ENCODE assay signal across 8 cellular contexts in the genomic region with DNA sequence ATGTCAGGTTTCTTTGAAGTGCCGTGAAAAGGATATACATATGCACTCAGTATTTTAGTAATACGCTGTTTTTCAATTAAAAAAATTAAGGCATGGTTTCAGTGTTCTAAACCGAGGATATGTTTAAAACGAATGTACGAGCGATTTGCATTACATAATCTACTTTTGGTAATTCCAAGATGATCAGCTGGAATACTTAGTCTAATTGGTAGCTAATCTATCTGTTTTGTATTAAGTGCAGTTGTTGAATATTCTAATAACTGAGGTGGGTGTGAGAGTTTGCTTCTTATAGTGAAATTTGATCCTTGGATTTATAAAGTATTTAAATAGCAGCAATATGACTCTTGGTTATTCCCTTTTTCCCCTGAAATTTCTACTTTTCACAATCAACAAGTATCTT. TPM values are rescaled to one million over a fixed set of nuclear protein-coding genes. Genes with fewer than 3 reads are reported as not detected.
DNase-seq lines count a peak whose midpoint lies in the region; ATAC-seq and TF ChIP-seq lines count a peak whose summit lies in the region.

No MANE protein-coding gene starts in this region.

- H3K36me3 Mint-ChIP-seq in activated CD8-positive, alpha-beta T cell treated with anti-CD3 and anti-CD28 coated beads, Interleukin-2, amount 10 ng/mL, durations not matched to agents 7 days and 5 days (ENCODE audit: low read depth): no peaks in the 10 kb centered on the region
- H3K36me3 Mint-ChIP-seq in stimulated activated memory B cell treated with anti-CD40 and anti-IgM and Interleukin-4, amounts not matched to agents 10 μg/mL and 1 μg/mL and 100 μg/mL, for 72 hours: no peaks in the 10 kb centered on the region

- peak overlapping the region; percentile 90 for H3K9ac ChIP-seq in iPS-18a (ENCODE audit: low read length)

- no peak for ATAC-seq in activated CD8-positive, alpha-beta T cell treated with anti-CD3 and anti-CD28 coated beads, Interleukin-2, amount 10 ng/mL, durations not matched to agents 7 days and 5 days
- ATAC-seq in stimulated activated memory B cell treated with anti-CD40 and anti-IgM and Interleukin-4, amounts not matched to agents 10 μg/mL and 1 μg/mL and 100 μg/mL, for 72 hours: no peak
- no peak for ATAC-seq in HG02885 (IDR thresholded peaks at IDR 0.05; ENCODE audit: poor library complexity, unreplicated experiment)

- H3K4me1 Mint-ChIP-seq in activated CD8-positive, alpha-beta T cell treated with anti-CD3 and anti-CD28 coated beads, Interleukin-2, amount 10 ng/mL, durations not matched to agents 7 days and 5 days (ENCODE audit: low read depth): peaks cover 30% of the 10 kb centered on the region
- peaks cover 55% of the 10 kb centered on the region for H3K4me1 Mint-ChIP-seq in stimulated activated memory B cell treated with anti-CD40 and anti-IgM and Interleukin-4, amounts not matched to agents 10 μg/mL and 1 μg/mL and 100 μg/mL, for 72 hours

- H3K27ac ChIP-seq in iPS-18a (ENCODE audit: low read length): no peak overlapping the region

- H3K4me1 ChIP-seq in iPS-18a (ENCODE audit: control insufficient read depth, low read depth, low read length): peaks cover 24% of the 10 kb centered on the region

- peaks cover 16% of the 10 kb centered on the region for H3K27me3 ChIP-seq in iPS-18a (ENCODE audit: control insufficient read depth, insufficient read depth, low read length)

- H3K27ac Mint-ChIP-seq in activated CD8-positive, alpha-beta T cell treated with anti-CD3 and anti-CD28 coated beads, Interleukin-2, amount 10 ng/mL, durations not matched to agents 7 days and 5 days: peak overlapping the region; percentile 84
- H3K27ac Mint-ChIP-seq in stimulated activated memory B cell treated with anti-CD40 and anti-IgM and Interleukin-4, amounts not matched to agents 10 μg/mL and 1 μg/mL and 100 μg/mL, for 72 hours: peak overlapping the region; percentile 83

- H3K9me3 ChIP-seq in iPS-18a (ENCODE audit: control insufficient read depth, low read depth, low read length): no peaks in the 10 kb centered on the region

- POLR2A ChIA-PET in activated CD8-positive, alpha-beta T cell treated with anti-CD3 and anti-CD28 coated beads, Interleukin-2, amount 10 ng/mL, durations not matched to agents 7 days and 5 days (lab: Charles Lee): interaction anchor here (0.6 to 1.5 kb wide), 2 partner anchors 112 to 253 kb away, joined by 3 to 4 read pairs; no protein-coding TSS in a partner anchor

- no peaks in the 10 kb centered on the region for H3K36me3 ChIP-seq in iPS-18a (ENCODE audit: control insufficient read depth, low read depth, low read length)

- CTCF ChIA-PET in activated CD8-positive, alpha-beta T cell treated with anti-CD3 and anti-CD28 coated beads, Interleukin-2, amount 10 ng/mL, durations not matched to agents 7 days and 5 days (lab: Charles Lee): interaction anchor here (0.6 to 5.4 kb wide), 5 partner anchors 15 to 123 kb away, joined by 3 to 40 read pairs (median 3); no protein-coding TSS in a partner anchor

- peak overlapping the region; percentile 83 for H3K4me3 Mint-ChIP-seq in activated CD8-positive, alpha-beta T cell treated with anti-CD3 and anti-CD28 coated beads, Interleukin-2, amount 10 ng/mL, durations not matched to agents 7 days and 5 days
- peak overlapping the region; percentile 88 for H3K4me3 Mint-ChIP-seq in stimulated activated memory B cell treated with anti-CD40 and anti-IgM and Interleukin-4, amounts not matched to agents 10 μg/mL and 1 μg/mL and 100 μg/mL, for 72 hours

- DNase-seq in NCI-H82 (lab: John Stamatoyannopoulos, UW) (peak; percentile 44), NCI-H82 treated with DMSO at 0.1 percent for 48 hours (lab: John Stamatoyannopoulos, UW; ENCODE audit: unreplicated experiment) (no peak), GM20000 (ENCODE audit: low spot score) (no peak), OCI-M2 (lab: John Stamatoyannopoulos, UW; ENCODE audit: unreplicated experiment) (no peak)
- no peak for DNase-seq in activated CD8-positive, alpha-beta T cell treated with anti-CD3 and anti-CD28 coated beads, Interleukin-2, amount 10 ng/mL, durations not matched to agents 7 days and 5 days

- no peaks in the 10 kb centered on the region for H3K27me3 Mint-ChIP-seq in activated CD8-positive, alpha-beta T cell treated with anti-CD3 and anti-CD28 coated beads, Interleukin-2, amount 10 ng/mL, durations not matched to agents 7 days and 5 days (ENCODE audit: low read depth)
- H3K27me3 Mint-ChIP-seq in stimulated activated memory B cell treated with anti-CD40 and anti-IgM and Interleukin-4, amounts not matched to agents 10 μg/mL and 1 μg/mL and 100 μg/mL, for 72 hours: no peaks in the 10 kb centered on the region

- no peaks in the 10 kb centered on the region for H3K9me3 Mint-ChIP-seq in activated CD8-positive, alpha-beta T cell treated with anti-CD3 and anti-CD28 coated beads, Interleukin-2, amount 10 ng/mL, durations not matched to agents 7 days and 5 days (ENCODE audit: insufficient read depth)
- no peaks in the 10 kb centered on the region for H3K9me3 Mint-ChIP-seq in stimulated activated memory B cell treated with anti-CD40 and anti-IgM and Interleukin-4, amounts not matched to agents 10 μg/mL and 1 μg/mL and 100 μg/mL, for 72 hours

- H3K4me3 ChIP-seq in iPS-18a (ENCODE audit: low read length): peak overlapping the region; percentile 83

- no peak for TF ChIP-seq CTCF in GM20000 (IDR thresholded peaks at IDR 0.05; ENCODE audit: extremely low read depth, missing control alignments)

RNA-seq across cellular contexts. Expression of gene RNF2, which starts 1.3 kb away (rescaled TPM):
- 10 to 100 TPM; 18.6 to 22.5 TPM for total RNA-seq in activated CD8-positive, alpha-beta T cell treated with anti-CD3 and anti-CD28 coated beads, Interleukin-2, amount 10 ng/mL, durations not matched to agents 7 days and 5 days
